Comparison of ENCODE assay signal across 26 cellular contexts in genomic region chr20:61629361-61630239, GRCh38.
DNase-seq lines count a peak whose midpoint lies in the region; ATAC-seq, FAIRE-seq and TF ChIP-seq lines count a peak whose summit lies in the region.
"Had no signal": no experiment of that assay in that cellular context is flagged by ENCODE, and none has a peak within 500 bp of the region (broad histone marks: within the 10 kb centered on the region; RNA-seq: fewer than 3 reads in every experiment).

No MANE protein-coding gene starts in this region.

- no peaks in the 10 kb centered on the region for H3K36me3 Mint-ChIP-seq in natural killer cell treated with Interleukin-12 subunit alpha and Interleukin-12 subunit beta and Interleukin-15 and Interleukin-18, amount 100 ng/mL, for 72 hours
- no peaks in the 10 kb centered on the region for H3K36me3 Mint-ChIP-seq in natural killer cell
- H3K36me3 Mint-ChIP-seq: activated CD4-positive, alpha-beta memory T cell treated with anti-CD3 and anti-CD28 coated beads for 36 hours; activated naive CD8-positive, alpha-beta T cell treated with anti-CD3 and anti-CD28 coated beads, Interleukin-2, amount 10 ng/mL, durations not matched to agents 7 days and 5 days; memory B cell had no signal

- no peak overlapping the region for H3K9ac ChIP-seq in keratinocyte (ENCODE audit: control insufficient read depth, extremely low read depth, insufficient read depth, low read length)
- H3K9ac ChIP-seq: GM23248 had no signal

- TF ChIP-seq CTCF in natural killer cell (IDR thresholded peaks at IDR 0.05) (no peak), keratinocyte (optimal IDR thresholded peaks at IDR 0.05 in 1 of 3, IDR thresholded peaks at IDR 0.05 in 1 of 3, conservative IDR thresholded peaks at IDR 0.05 in 1 of 3; ENCODE audit: extremely low read depth in 1 of 3, insufficient read depth in 2 of 3, low read length in 3 of 3) (no peak)

- no peak overlapping the region for H3K27ac Mint-ChIP-seq in natural killer cell treated with Interleukin-12 subunit alpha and Interleukin-12 subunit beta and Interleukin-15 and Interleukin-18, amount 100 ng/mL, for 72 hours
- no peak overlapping the region for H3K27ac Mint-ChIP-seq in natural killer cell
- H3K27ac Mint-ChIP-seq: activated CD4-positive, alpha-beta memory T cell treated with anti-CD3 and anti-CD28 coated beads for 36 hours; activated naive CD8-positive, alpha-beta T cell treated with anti-CD3 and anti-CD28 coated beads, Interleukin-2, amount 10 ng/mL, durations not matched to agents 7 days and 5 days; memory B cell; T-helper 2 cell treated with Interferon-gamma antibody and Interleukin-4, amounts not matched to agents 5 μg/mL and 100 μg/mL, for 36 hours had no signal

- FAIRE-seq in keratinocyte (lab: Jason Lieb, UNC), result no peak

- dilution Hi-C loops in keratinocyte (cut with MboI; ENCODE audit: extremely low pct_ligation_motif_present, low sequenced_read_pairs), result no loop called here

- DNase-seq in natural killer cell treated with Interleukin-12 subunit alpha and Interleukin-12 subunit beta and Interleukin-15 and Interleukin-18, amount 100 ng/mL, for 72 hours (ENCODE audit: low spot score), result peak; percentile 18
- DNase-seq in natural killer cell (no peak), RPMI8226 (peak; percentile 72), keratinocyte (ENCODE audit: low read depth, low spot score) (no peak), ureter (ENCODE audit: low spot score) (no peak)
- DNase-seq: activated CD4-positive, alpha-beta memory T cell treated with anti-CD3 and anti-CD28 coated beads for 36 hours; activated CD4-positive, alpha-beta T cell treated with anti-CD3 and anti-CD28 coated beads for 1 hour; activated naive CD8-positive, alpha-beta T cell treated with anti-CD3 and anti-CD28 coated beads, Interleukin-2, amount 10 ng/mL, durations not matched to agents 7 days and 5 days; colonic mucosa; effector CD4-positive, alpha-beta T cell; GF-D8; GM23248; NCI-H146; NCI-H82; stimulated activated CD4-positive, alpha-beta T cell treated with anti-CD3 and anti-CD28 coated beads, Interleukin-4, amount 100 ng/mL, for 1 hour; stomach had no signal

- H3K36me3 ChIP-seq in keratinocyte (ENCODE audit: control insufficient read depth in 2 of 2, extremely low read depth in 1 of 2, insufficient read depth in 2 of 2, low read length in 2 of 2), result no peaks in the 10 kb centered on the region
- H3K36me3 ChIP-seq: cardiac muscle cell, colonic mucosa, prostate gland, stomach, vagina had no signal

- no peaks in the 10 kb centered on the region for H3K9me1 ChIP-seq in keratinocyte (ENCODE audit: control insufficient read depth, extremely low read depth, insufficient read depth, low read length)

- H3K27me3 ChIP-seq in keratinocyte (ENCODE audit: control insufficient read depth, extremely low read depth, insufficient read depth, low read length), result peaks cover 31% of the 10 kb centered on the region
- H3K27me3 ChIP-seq: cardiac muscle cell, colonic mucosa, vagina had no signal

- H3K27me3 Mint-ChIP-seq in natural killer cell treated with Interleukin-12 subunit alpha and Interleukin-12 subunit beta and Interleukin-15 and Interleukin-18, amount 100 ng/mL, for 72 hours, result no peaks in the 10 kb centered on the region
- H3K27me3 Mint-ChIP-seq in natural killer cell (ENCODE audit: low read depth in 2 of 2), result no peaks in the 10 kb centered on the region
- H3K27me3 Mint-ChIP-seq: activated CD4-positive, alpha-beta memory T cell treated with anti-CD3 and anti-CD28 coated beads for 36 hours; activated naive CD8-positive, alpha-beta T cell treated with anti-CD3 and anti-CD28 coated beads, Interleukin-2, amount 10 ng/mL, durations not matched to agents 7 days and 5 days; memory B cell had no signal

- no peaks in the 10 kb centered on the region for H3K4me1 Mint-ChIP-seq in natural killer cell treated with Interleukin-12 subunit alpha and Interleukin-12 subunit beta and Interleukin-15 and Interleukin-18, amount 100 ng/mL, for 72 hours (ENCODE audit: low read depth in 2 of 2)
- no peaks in the 10 kb centered on the region for H3K4me1 Mint-ChIP-seq in natural killer cell
- H3K4me1 Mint-ChIP-seq: activated naive CD8-positive, alpha-beta T cell treated with anti-CD3 and anti-CD28 coated beads, Interleukin-2, amount 10 ng/mL, durations not matched to agents 7 days and 5 days; memory B cell had no signal

- peaks cover 20% of the 10 kb centered on the region for H3K4me1 ChIP-seq in keratinocyte (ENCODE audit: control insufficient read depth, extremely low read depth, insufficient read depth, low read length)
- H3K4me1 ChIP-seq: colonic mucosa, prostate gland had no signal

- ATAC-seq in natural killer cell treated with Interleukin-12 subunit alpha and Interleukin-12 subunit beta and Interleukin-15 and Interleukin-18, amount 100 ng/mL, for 72 hours, result no peak
- ATAC-seq in natural killer cell, result no peak
- no peak for ATAC-seq in HG02588 (IDR thresholded peaks at IDR 0.05; ENCODE audit: unreplicated experiment)
- ATAC-seq in HG02938 (IDR thresholded peaks at IDR 0.05; ENCODE audit: unreplicated experiment), result no peak
- ATAC-seq: left lobe of liver, sciatic nerve had no signal

- peaks cover 15% of the 10 kb centered on the region for H4K20me1 ChIP-seq in keratinocyte (ENCODE audit: control insufficient read depth, extremely low read depth, insufficient read depth, low read length)

- H2AFZ ChIP-seq in keratinocyte (ENCODE audit: control insufficient read depth, low read length), result no peak overlapping the region
- H2AFZ ChIP-seq: GM23248 had no signal

- intact Hi-C loops in natural killer cell (cut with micrococcal nuclease), result no loop called here

- H3K4me2 ChIP-seq in keratinocyte (ENCODE audit: control insufficient read depth, extremely low read depth, insufficient read depth, low read depth, low read length), result peak overlapping the region; percentile 51

- H3K79me2 ChIP-seq in keratinocyte (ENCODE audit: control insufficient read depth, insufficient read depth, low read length), result no peaks in the 10 kb centered on the region

- H3K9me3 ChIP-seq in keratinocyte (ENCODE audit: control insufficient read depth, low read depth, low read length), result no peaks in the 10 kb centered on the region
- H3K9me3 ChIP-seq: colonic mucosa, prostate gland, stomach, vagina had no signal

- no peak overlapping the region for H3K4me3 Mint-ChIP-seq in natural killer cell treated with Interleukin-12 subunit alpha and Interleukin-12 subunit beta and Interleukin-15 and Interleukin-18, amount 100 ng/mL, for 72 hours
- no peak overlapping the region for H3K4me3 Mint-ChIP-seq in natural killer cell
- H3K4me3 Mint-ChIP-seq: activated CD4-positive, alpha-beta memory T cell treated with anti-CD3 and anti-CD28 coated beads for 36 hours; activated naive CD8-positive, alpha-beta T cell treated with anti-CD3 and anti-CD28 coated beads, Interleukin-2, amount 10 ng/mL, durations not matched to agents 7 days and 5 days; memory B cell; T-helper 2 cell treated with Interferon-gamma antibody and Interleukin-4, amounts not matched to agents 5 μg/mL and 100 μg/mL, for 36 hours had no signal

- H3K9me3 Mint-ChIP-seq in natural killer cell treated with Interleukin-12 subunit alpha and Interleukin-12 subunit beta and Interleukin-15 and Interleukin-18, amount 100 ng/mL, for 72 hours, result peaks cover 3% of the 10 kb centered on the region
- H3K9me3 Mint-ChIP-seq in natural killer cell, result peaks cover 4 to 7% of the 10 kb centered on the region in 2 donors
- H3K9me3 Mint-ChIP-seq: activated CD4-positive, alpha-beta memory T cell treated with anti-CD3 and anti-CD28 coated beads for 36 hours had no signal

- no peak overlapping the region for H3K27ac ChIP-seq in keratinocyte (ENCODE audit: control insufficient read depth, insufficient read depth, low read length)
- H3K27ac ChIP-seq: cardiac muscle cell, colonic mucosa, epithelial cell of prostate, GM23248, prostate gland, stomach, vagina had no signal

- H3K4me3 ChIP-seq in keratinocyte (ENCODE audit: control insufficient read depth in 2 of 3, extremely low read depth in 1 of 3, insufficient read depth in 2 of 3, low read depth in 1 of 3, low read length in 3 of 3), result no peak overlapping the region
- H3K4me3 ChIP-seq: cardiac muscle cell, colonic mucosa, GM23248, prostate gland, stomach, vagina had no signal

Comparison
In these comparisons a context has a peak if more than half of its experiments do, and no peak if none do; other contexts are left out.
1. DNase-seq: peak in natural killer cell treated with Interleukin-12 subunit alpha and Interleukin-12 subunit beta and Interleukin-15 and Interleukin-18, amount 100 ng/mL, for 72 hours (single experiment) and RPMI8226 (single experiment); none in natural killer cell (single experiment), keratinocyte (single experiment) and ureter (single experiment).